ENCODE assay signal across 10 cellular contexts in the genomic region with DNA sequence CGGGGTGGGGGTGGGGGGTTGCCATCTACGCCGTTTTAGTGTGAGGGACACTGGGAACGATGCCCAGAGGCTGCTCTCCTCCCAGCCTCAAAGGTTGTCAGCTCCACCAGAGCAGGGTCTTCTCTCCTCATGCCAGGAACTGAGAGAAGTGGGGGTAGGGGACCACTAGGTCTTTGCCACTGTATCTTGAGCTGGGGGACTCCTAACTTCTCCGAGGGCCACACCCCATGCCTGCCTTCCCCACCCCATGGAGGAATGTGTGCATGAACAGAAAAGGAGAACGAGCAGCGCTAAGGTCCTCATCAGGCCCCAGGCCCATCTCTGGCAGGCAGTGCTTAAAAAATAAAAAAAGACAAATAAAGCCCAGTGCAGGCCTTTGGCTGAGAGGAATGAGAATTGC. TPM values are rescaled to one million over a fixed set of nuclear protein-coding genes. Genes with fewer than 3 reads are reported as not detected.
DNase-seq lines count a peak whose midpoint lies in the region; ATAC-seq and TF ChIP-seq lines count a peak whose summit lies in the region.
"Had no signal": no experiment of that assay in that cellular context is flagged by ENCODE, and none has a peak within 500 bp of the region (broad histone marks: within the 10 kb centered on the region; RNA-seq: fewer than 3 reads in every experiment).

No MANE protein-coding gene starts in this region.

- H3K4me1 ChIP-seq in CD8-positive, alpha-beta T cell (ENCODE audit: insufficient read depth, low read length) = peaks cover 51% of the 10 kb centered on the region
- H3K4me1 ChIP-seq in OCI-LY7 (ENCODE audit: insufficient read depth, low read length, poor library complexity, severe bottlenecking) (peaks cover 56% of the 10 kb centered on the region), endodermal cell (ENCODE audit: control insufficient read depth, insufficient read depth, low read length) (peaks cover 19% of the 10 kb centered on the region), neuronal stem cell (ENCODE audit: control insufficient read depth in 2 of 2, insufficient read depth in 1 of 2, low read depth in 1 of 2, low read length in 2 of 2) (peaks cover 32 to 35% of the 10 kb centered on the region in 2 donors)

- no peak overlapping the region for H3K23ac ChIP-seq in neuronal stem cell (ENCODE audit: low read depth, low read length, poor library complexity)

- no peak overlapping the region for H3K18ac ChIP-seq in neuronal stem cell (ENCODE audit: low read length)

- H3K79me2 ChIP-seq in OCI-LY7 (ENCODE audit: insufficient read depth, low read depth, low read length) = peaks cover 44% of the 10 kb centered on the region

- 0 out of 2 replicates have a peak, but pooled peaks cover 4% of the 10 kb centered on the region for H4K20me1 ChIP-seq in OCI-LY7 (ENCODE audit: insufficient read depth, low read length)

- H3K4me3 ChIP-seq in CD8-positive, alpha-beta T cell (ENCODE audit: low read depth, low read length) = no peak overlapping the region
- H3K4me3 ChIP-seq in OCI-LY7 (ENCODE audit: low read depth, low read length, poor library complexity, severe bottlenecking) (no peak overlapping the region), endodermal cell (ENCODE audit: low read length) (peak overlapping the region; percentile 94), neuronal stem cell (ENCODE audit: low read length in 2 of 2) (no peak overlapping the region), H7 (ENCODE audit: insufficient read depth, low read depth, low read length) (no peak overlapping the region)

- H3K27me3 ChIP-seq in CD8-positive, alpha-beta T cell (ENCODE audit: insufficient read depth, low read length) = no peaks in the 10 kb centered on the region
- H3K27me3 ChIP-seq in endodermal cell (ENCODE audit: control insufficient read depth, insufficient read depth, low read length, poor library complexity, severe bottlenecking) = no peaks in the 10 kb centered on the region
- H3K27me3 ChIP-seq in neuronal stem cell (ENCODE audit: control insufficient read depth in 3 of 3, insufficient read depth in 3 of 3, low read depth in 1 of 3, low read length in 3 of 3) = no peaks in the 10 kb centered on the region
- no peaks in the 10 kb centered on the region for H3K27me3 ChIP-seq in H7 (ENCODE audit: control insufficient read depth, insufficient read depth, low read length)

- no peak overlapping the region for H2AK5ac ChIP-seq in neuronal stem cell (ENCODE audit: low read depth, low read length)

- no peak overlapping the region for H4K91ac ChIP-seq in neuronal stem cell (ENCODE audit: low read depth, low read length, poor library complexity)

- no peak overlapping the region for H4K8ac ChIP-seq in neuronal stem cell (ENCODE audit: low read depth, low read length)

- 67 to 69% methylated on average over 3 to 7 of the region's 7 CpGs for WGBS in endodermal cell (ENCODE audit: insufficient coverage in 1 of 2, insufficient read length in 1 of 2), 2 experiments
- WGBS in neuronal stem cell (ENCODE audit: extremely low coverage in 2 of 2, insufficient read length in 2 of 2, insufficient replicate concordance in 1 of 2), 2 donors = no CpG with 5 or more reads among the region's 7 CpGs

- no peaks in the 10 kb centered on the region for H3K9me2 ChIP-seq in OCI-LY7 (ENCODE audit: insufficient read depth, low read length)

- H2AFZ ChIP-seq in OCI-LY7 (ENCODE audit: low read length) = no peak overlapping the region
- no peak overlapping the region for H2AFZ ChIP-seq in neuronal stem cell (ENCODE audit: low read length)

- no peak for ATAC-seq in CD8-positive, alpha-beta T cell
- no peak for ATAC-seq in HG03342 (IDR thresholded peaks at IDR 0.05; ENCODE audit: unreplicated experiment)

- H3K9me3 Mint-ChIP-seq in CD8-positive, alpha-beta T cell = no peaks in the 10 kb centered on the region
- no peaks in the 10 kb centered on the region for H3K9me3 Mint-ChIP-seq in endodermal cell

- H2BK15ac ChIP-seq in neuronal stem cell (ENCODE audit: low read length) = peak overlapping the region; percentile 50

- H3K4me1 Mint-ChIP-seq in CD8-positive, alpha-beta T cell (ENCODE audit: low read depth) = peaks cover 70% of the 10 kb centered on the region
- H3K4me1 Mint-ChIP-seq in endodermal cell = peaks cover 54% of the 10 kb centered on the region

- peaks cover 12% of the 10 kb centered on the region for H3K79me1 ChIP-seq in neuronal stem cell (ENCODE audit: low read depth, low read length)

- POLR2A ChIA-PET in CD8-positive, alpha-beta T cell (lab: Charles Lee) = interaction anchor here (4.1 to 6.0 kb wide), 2 partner anchors 20 to 26 kb away, joined by 15 to 52 read pairs; a partner anchor contains a TSS
- POLR2A ChIA-PET in OCI-LY7 (lab: Charles Lee) = interaction anchor here (1.5 kb wide), 1 partner anchor 16 kb away, joined by 6 read pairs; no protein-coding TSS in a partner anchor

- intact Hi-C loops in CD8-positive, alpha-beta T cell (cut with DNase I, micrococcal nuclease) = loop anchor here in 1 of 2 experiments (5.0 to 10.0 kb wide), 2 partner anchors 105 to 632 kb away; a partner anchor contains a TSS
- intact Hi-C loops in OCI-LY7 (cut with micrococcal nuclease; ENCODE audit: unreplicated experiment) = no loop called here

- no peak overlapping the region for H2BK5ac ChIP-seq in neuronal stem cell (ENCODE audit: low read length)

- peaks cover 7% of the 10 kb centered on the region for H3K36me3 ChIP-seq in CD8-positive, alpha-beta T cell (ENCODE audit: insufficient read depth, low read length)
- H3K36me3 ChIP-seq in OCI-LY7 (ENCODE audit: insufficient read depth, low read length) (peaks cover 32% of the 10 kb centered on the region), endodermal cell (ENCODE audit: control insufficient read depth, insufficient read depth, low read length) (peaks cover 19% of the 10 kb centered on the region), neuronal stem cell (replicated peaks in 1 of 2; ENCODE audit: control insufficient read depth in 2 of 2, insufficient read depth in 2 of 2, low read length in 2 of 2) (peaks cover 15 to 33% of the 10 kb centered on the region in 2 donors), H7 (replicated peaks; ENCODE audit: control insufficient read depth, insufficient read depth, low read length) (peaks cover 6% of the 10 kb centered on the region)

- CTCF ChIA-PET in CD8-positive, alpha-beta T cell (lab: Charles Lee) = interaction anchor here (3.5 to 9.6 kb wide), 2 partner anchors 21 to 60 kb away, joined by 26 to 109 read pairs; a partner anchor contains a TSS
- CTCF ChIA-PET in OCI-LY7 (lab: Charles Lee; ENCODE audit: unreplicated experiment) = no interaction called here

- H3K4ac ChIP-seq in neuronal stem cell (ENCODE audit: low read length) = no peak overlapping the region

- no peak for TF ChIP-seq CTCF in CD8-positive, alpha-beta T cell (IDR thresholded peaks at IDR 0.05)
- no peak for TF ChIP-seq CTCF in OCI-LY7 (conservative IDR thresholded peaks at IDR 0.05; ENCODE audit: low read length)
- no peak for TF ChIP-seq CTCF in endodermal cell (conservative IDR thresholded peaks at IDR 0.05)

- no peak overlapping the region for H3K9ac ChIP-seq in endodermal cell (ENCODE audit: extremely low read depth, low read length, poor library complexity, severe bottlenecking)
- H3K9ac ChIP-seq in neuronal stem cell (ENCODE audit: low read depth, low read length, poor library complexity) = no peak overlapping the region

- H3K27me3 Mint-ChIP-seq in CD8-positive, alpha-beta T cell (ENCODE audit: low read depth) = no peaks in the 10 kb centered on the region
- no peaks in the 10 kb centered on the region for H3K27me3 Mint-ChIP-seq in endodermal cell (ENCODE audit: insufficient read depth)

- H3K4me2 ChIP-seq in OCI-LY7 (ENCODE audit: low read length) = peak overlapping the region; percentile 85; the same call in 1 of the 2 replicates
- no peak overlapping the region for H3K4me2 ChIP-seq in neuronal stem cell (ENCODE audit: insufficient read depth, low read length, poor library complexity, severe bottlenecking)

- no peak overlapping the region for H2BK120ac ChIP-seq in neuronal stem cell (ENCODE audit: low read depth, low read length)

- H3K9me3 ChIP-seq in CD8-positive, alpha-beta T cell (ENCODE audit: low read length) = no peaks in the 10 kb centered on the region
- H3K9me3 ChIP-seq in OCI-LY7 (ENCODE audit: low read length) (no peaks in the 10 kb centered on the region), endodermal cell (ENCODE audit: control insufficient read depth, low read length) (no peaks in the 10 kb centered on the region), neuronal stem cell (replicated peaks in 1 of 2; ENCODE audit: control insufficient read depth in 2 of 2, insufficient read depth in 1 of 2, low read depth in 1 of 2, low read length in 2 of 2) (no peaks in the 10 kb centered on the region)

- no peak overlapping the region for H2BK12ac ChIP-seq in neuronal stem cell (ENCODE audit: low read length)

- BruUV-seq in OCI-LY7 (replicated peaks; lab: Mats Ljungman, UMichigan) = TSS peak; percentile 41

- H3K4me3 Mint-ChIP-seq in CD8-positive, alpha-beta T cell = peak overlapping the region; percentile 11
- peak overlapping the region; percentile 75 for H3K4me3 Mint-ChIP-seq in endodermal cell

- no peak overlapping the region for H3K14ac ChIP-seq in neuronal stem cell (ENCODE audit: low read length)

- H3K27ac ChIP-seq in CD8-positive, alpha-beta T cell (ENCODE audit: low read depth, low read length) = no peak overlapping the region
- H3K27ac ChIP-seq in OCI-LY7 (ENCODE audit: low read depth, low read length, poor library complexity, severe bottlenecking) (peak overlapping the region; percentile 10), endodermal cell (ENCODE audit: low read depth, low read length) (no peak overlapping the region), neuronal stem cell (replicated peaks; ENCODE audit: low read length) (peak overlapping the region; percentile 85)

- H3K36me3 Mint-ChIP-seq in CD8-positive, alpha-beta T cell = peaks cover 40% of the 10 kb centered on the region
- H3K36me3 Mint-ChIP-seq in endodermal cell (ENCODE audit: low read depth) = peaks cover 14% of the 10 kb centered on the region

- peak overlapping the region; percentile 41 for H3K27ac Mint-ChIP-seq in CD8-positive, alpha-beta T cell
- peak overlapping the region; percentile 99 for H3K27ac Mint-ChIP-seq in endodermal cell

- no peak for DNase-seq in CD8-positive, alpha-beta T cell
- DNase-seq in OCI-LY7 (ENCODE audit: low spot score) (no peak), endodermal cell (no peak), neuronal stem cell (ENCODE audit: low spot score) (no peak), SIG-M5 treated with dmso at 0.1 percent for 504 hours (lab: John Stamatoyannopoulos, UW; ENCODE audit: unreplicated experiment) (no peak), H7 (no peak), NCI-H2081 treated with DMSO at 0.1 percent for 48 hours (lab: John Stamatoyannopoulos, UW) (no peak)
- DNase-seq: kidney glomerular epithelial cell; NK-92 treated with Interleukin-12 subunit alpha and Interleukin-12 subunit beta, amount 100 ng/mL, for 24 hours had no signal

RNA-seq across cellular contexts. Expression of a gene that starts 1.4 kb away (rescaled TPM):
- 100 to 1,000 TPM; 315 to 319 TPM for total RNA-seq in CD8-positive, alpha-beta T cell
- 23.8 and 26.6 TPM in 2 replicates for total RNA-seq in OCI-LY7 (2014; rRNA removed; shearing (Covaris generic))
- total RNA-seq in OCI-LY7 (2022) = 37.7 and 39.8 TPM in 2 replicates
- total RNA-seq in endodermal cell = 10 to 100 TPM; 42.5 to 61.3 TPM
- 38.9 TPM for polyA plus RNA-seq in endodermal cell (2013, experiment 1 of 2)
- 39.4 TPM for polyA plus RNA-seq in endodermal cell (2013, experiment 2 of 2)
- polyA plus RNA-seq in neuronal stem cell (2013, experiment 1 of 2) = 21.9 TPM
- polyA plus RNA-seq in neuronal stem cell (2013, experiment 2 of 2) = 21.6 TPM
- total RNA-seq in H7 (2014; rRNA removed; shearing (Covaris generic)) = 43.6 and 48.5 TPM in 2 replicates

RNA-seq across cellular contexts. Expression of a gene that starts 4.3 kb away (rescaled TPM):
- 10 to 100 TPM; 25.1 to 26.7 TPM for total RNA-seq in CD8-positive, alpha-beta T cell
- total RNA-seq in OCI-LY7 (2014; rRNA removed; shearing (Covaris generic)) = 36.5 and 44.3 TPM in 2 replicates
- 47.3 and 53.1 TPM in 2 replicates for total RNA-seq in OCI-LY7 (2022)
- total RNA-seq in endodermal cell = 10 to 100 TPM; 33.4 to 40.4 TPM
- 35.0 TPM for polyA plus RNA-seq in endodermal cell (2013, experiment 1 of 2)
- 32.2 TPM for polyA plus RNA-seq in endodermal cell (2013, experiment 2 of 2)
- polyA plus RNA-seq in neuronal stem cell (2013, experiment 1 of 2) = 48.6 TPM
- polyA plus RNA-seq in neuronal stem cell (2013, experiment 2 of 2) = 48.1 TPM
- 52.6 and 62.8 TPM in 2 replicates for total RNA-seq in H7 (2014; rRNA removed; shearing (Covaris generic))

RNA-seq across cellular contexts. Expression of a gene that starts 13.3 kb away (rescaled TPM):
- 10 to 100 TPM; 54.5 to 58.3 TPM for total RNA-seq in CD8-positive, alpha-beta T cell
- total RNA-seq in OCI-LY7 (2014; rRNA removed; shearing (Covaris generic)) = 31.4 and 37.6 TPM in 2 replicates
- total RNA-seq in OCI-LY7 (2022) (77.4 and 84.0 TPM in 2 replicates), endodermal cell (100 to 1,000 TPM; 157 to 231 TPM)
- 134 TPM for polyA plus RNA-seq in endodermal cell (2013, experiment 1 of 2)
- 135 TPM for polyA plus RNA-seq in endodermal cell (2013, experiment 2 of 2)
- 95.8 TPM for polyA plus RNA-seq in neuronal stem cell (2013, experiment 1 of 2)
- polyA plus RNA-seq in neuronal stem cell (2013, experiment 2 of 2) = 97.1 TPM
- 298 and 333 TPM in 2 replicates for total RNA-seq in H7 (2014; rRNA removed; shearing (Covaris generic))

RNA-seq across cellular contexts. Expression of a gene that starts 17.2 kb away (rescaled TPM):
- 1 to 10 TPM; 2.3 to 2.9 TPM for total RNA-seq in CD8-positive, alpha-beta T cell
- 149 and 204 TPM in 2 replicates for total RNA-seq in OCI-LY7 (2014; rRNA removed; shearing (Covaris generic))
- 230 and 260 TPM in 2 replicates for total RNA-seq in OCI-LY7 (2022)
- total RNA-seq in endodermal cell = 100 to 1,000 TPM; 145 to 229 TPM
- polyA plus RNA-seq in endodermal cell (2013, experiment 1 of 2) = 355 TPM
- 371 TPM for polyA plus RNA-seq in endodermal cell (2013, experiment 2 of 2)
- 629 TPM for polyA plus RNA-seq in neuronal stem cell (2013, experiment 1 of 2)
- polyA plus RNA-seq in neuronal stem cell (2013, experiment 2 of 2) = 633 TPM
- 342 and 347 TPM in 2 replicates for total RNA-seq in H7 (2014; rRNA removed; shearing (Covaris generic))

RNA-seq across cellular contexts. Expression of a gene that starts 20.7 kb away (rescaled TPM):
- 1 to 10 TPM; 6.7 to 7.3 TPM for total RNA-seq in CD8-positive, alpha-beta T cell
- 16.3 and 19.1 TPM in 2 replicates for total RNA-seq in OCI-LY7 (2014; rRNA removed; shearing (Covaris generic))
- total RNA-seq in OCI-LY7 (2022) (45.9 and 54.0 TPM in 2 replicates), endodermal cell (10 to 100 TPM; 16.0 to 16.4 TPM)
- 28.1 TPM for polyA plus RNA-seq in endodermal cell (2013, experiment 1 of 2)
- polyA plus RNA-seq in endodermal cell (2013, experiment 2 of 2) = 27.0 TPM
- 23.2 TPM for polyA plus RNA-seq in neuronal stem cell (2013, experiment 1 of 2)
- 23.3 TPM for polyA plus RNA-seq in neuronal stem cell (2013, experiment 2 of 2)
- 7.3 and 9.8 TPM in 2 replicates for total RNA-seq in H7 (2014; rRNA removed; shearing (Covaris generic))

Comparison
In these comparisons a context has a peak if more than half of its experiments do, and no peak if none do; other contexts are left out.
1. H3K27ac ChIP-seq: peak in OCI-LY7 (single experiment) and neuronal stem cell (single experiment); none in CD8-positive, alpha-beta T cell (single experiment) and endodermal cell (single experiment).